Comparison of ENCODE assay signal across 26 cellular contexts in the genomic region with DNA sequence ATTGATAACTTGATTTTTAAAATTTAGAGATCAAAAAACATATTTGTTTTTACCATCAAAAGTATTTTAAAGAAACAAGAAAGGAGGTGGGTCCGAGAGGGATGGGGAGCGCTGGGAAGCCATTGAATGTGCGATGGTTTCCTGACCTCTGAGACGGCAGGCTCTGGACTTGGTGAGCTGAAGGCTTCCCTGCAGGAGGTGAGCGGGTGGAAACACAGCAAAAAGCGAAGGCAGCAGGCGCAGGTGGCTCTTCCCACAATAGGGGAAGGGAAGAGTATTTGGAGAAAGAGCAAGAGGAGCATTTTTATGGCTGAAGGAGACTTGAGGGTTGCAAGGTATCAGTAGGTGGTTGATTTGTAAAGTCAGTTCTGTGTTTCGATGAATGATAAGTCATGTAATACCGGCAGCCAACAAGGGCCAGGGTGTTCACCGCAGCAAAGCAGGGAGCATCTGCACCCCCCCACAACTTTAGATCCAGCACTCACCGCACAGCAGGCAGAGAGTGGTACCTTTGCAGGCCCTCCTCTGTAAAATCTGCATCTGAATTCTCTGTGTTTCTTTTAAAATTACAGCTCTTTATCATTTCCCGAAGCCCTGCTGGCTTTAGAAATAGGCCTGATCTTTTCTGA. TPM values are rescaled to one million over a fixed set of nuclear protein-coding genes. Genes with fewer than 3 reads are reported as not detected.
A peak's percentile ranks its signal among the peaks of the same experiment; 100 is the strongest.
DNase-seq lines count a peak whose midpoint lies in the region; ATAC-seq, FAIRE-seq and TF ChIP-seq lines count a peak whose summit lies in the region.
"Had no signal": no experiment of that assay in that cellular context is flagged by ENCODE, and none has a peak within 500 bp of the region (broad histone marks: within the 10 kb centered on the region; RNA-seq: fewer than 3 reads in every experiment).

No MANE protein-coding gene starts in this region.

- peaks cover 56% of the 10 kb centered on the region for H3K27me3 Mint-ChIP-seq in activated T-helper 2 cell treated with anti-CD3 and anti-CD28 coated beads, Interferon-gamma antibody, Interleukin-2, Interleukin-4, amounts not matched to agents 10 μg/mL and 5 μg/mL and 100 μg/mL, durations not matched to agents 14 hours and 24 hours and 36 hours (ENCODE audit: low read depth)
- peaks cover 95% of the 10 kb centered on the region for H3K27me3 Mint-ChIP-seq in nephron progenitor cell (ENCODE audit: low read depth, poor library complexity)

- H3K27ac ChIP-seq in iPS-18a (ENCODE audit: low read length) = no peak overlapping the region

- H3K4me1 ChIP-seq in iPS-18a (ENCODE audit: control insufficient read depth, low read depth, low read length) = peaks cover 42% of the 10 kb centered on the region

- peak; percentile 63 for DNase-seq in H7
- DNase-seq in activated T-helper 2 cell treated with anti-CD3 and anti-CD28 coated beads, Interferon-gamma antibody, Interleukin-2, Interleukin-4, amounts not matched to agents 10 μg/mL and 5 μg/mL and 100 μg/mL, durations not matched to agents 14 hours and 24 hours and 36 hours (ENCODE audit: low spot score) = no peak
- DNase-seq in nephron progenitor cell = no peak
- DNase-seq in OCI-M2 (lab: John Stamatoyannopoulos, UW; ENCODE audit: unreplicated experiment) = no peak
- DNase-seq in D721Med (ENCODE audit: insufficient read length, low spot score) = no peak
- DNase-seq in T1000 (lab: John Stamatoyannopoulos, UW) = no peak
- DNase-seq: AML-193; C1 segment of cervical spinal cord; CD8-positive, alpha-beta T cell; DMS153; GDM1; HCEC 1CT; Karpas-422; NCI-H1694 treated with DMSO at 0.1 percent for 48 hours; NCI-H2081 treated with DMSO at 0.1 percent for 48 hours; NCI-H2171 treated with DMSO at 0.1 percent for 48 hours; NCI-H524 treated with DMSO at 0.1 percent for 48 hours; NCI-H82; OCI-M1; Right ventricle myocardium superior had no signal

- no peaks in the 10 kb centered on the region for H3K9me3 Mint-ChIP-seq in activated T-helper 2 cell treated with anti-CD3 and anti-CD28 coated beads, Interferon-gamma antibody, Interleukin-2, Interleukin-4, amounts not matched to agents 10 μg/mL and 5 μg/mL and 100 μg/mL, durations not matched to agents 14 hours and 24 hours and 36 hours
- peaks cover 43% of the 10 kb centered on the region for H3K9me3 Mint-ChIP-seq in nephron progenitor cell

- TF ChIP-seq CTCF in nephron progenitor cell (IDR thresholded peaks at IDR 0.05) (no peak), D721Med (IDR thresholded peaks at IDR 0.05; ENCODE audit: insufficient read depth, missing control alignments) (no peak)

- H3K36me3 ChIP-seq in H7 (replicated peaks; ENCODE audit: control insufficient read depth, insufficient read depth, low read length) (no peaks in the 10 kb centered on the region), iPS-18a (ENCODE audit: control insufficient read depth, low read depth, low read length) (no peaks in the 10 kb centered on the region)

- no peak overlapping the region for H3K9ac ChIP-seq in iPS-18a (ENCODE audit: low read length)

- H3K4me3 Mint-ChIP-seq in activated T-helper 2 cell treated with anti-CD3 and anti-CD28 coated beads, Interferon-gamma antibody, Interleukin-2, Interleukin-4, amounts not matched to agents 10 μg/mL and 5 μg/mL and 100 μg/mL, durations not matched to agents 14 hours and 24 hours and 36 hours (ENCODE audit: low read depth) = no peak overlapping the region
- H3K4me3 Mint-ChIP-seq in nephron progenitor cell = peak overlapping the region; percentile 26
- H3K4me3 Mint-ChIP-seq: CD8-positive, alpha-beta T cell had no signal

- no peaks in the 10 kb centered on the region for H3K36me3 Mint-ChIP-seq in activated T-helper 2 cell treated with anti-CD3 and anti-CD28 coated beads, Interferon-gamma antibody, Interleukin-2, Interleukin-4, amounts not matched to agents 10 μg/mL and 5 μg/mL and 100 μg/mL, durations not matched to agents 14 hours and 24 hours and 36 hours (ENCODE audit: low read depth)
- no peaks in the 10 kb centered on the region for H3K36me3 Mint-ChIP-seq in nephron progenitor cell (ENCODE audit: low read depth)
- H3K36me3 Mint-ChIP-seq: CD8-positive, alpha-beta T cell had no signal

- no peak overlapping the region for H3K4me3 ChIP-seq in H7 (ENCODE audit: insufficient read depth, low read depth, low read length)
- peak overlapping the region; percentile 41 for H3K4me3 ChIP-seq in iPS-18a (ENCODE audit: low read length)

- no peak for FAIRE-seq in D721Med (lab: Jason Lieb, UNC)
- FAIRE-seq: HTR-8/SVneo had no signal

- ATAC-seq in HG02623 (IDR thresholded peaks at IDR 0.05; ENCODE audit: unreplicated experiment) = no peak
- ATAC-seq: CD8-positive, alpha-beta T cell had no signal

- H3K27me3 ChIP-seq in H7 (ENCODE audit: control insufficient read depth, insufficient read depth, low read length) = peaks cover 69% of the 10 kb centered on the region
- H3K27me3 ChIP-seq in iPS-18a (ENCODE audit: control insufficient read depth, insufficient read depth, low read length) = peaks cover 82% of the 10 kb centered on the region

- peak overlapping the region; percentile 30 for H3K27ac Mint-ChIP-seq in activated T-helper 2 cell treated with anti-CD3 and anti-CD28 coated beads, Interferon-gamma antibody, Interleukin-2, Interleukin-4, amounts not matched to agents 10 μg/mL and 5 μg/mL and 100 μg/mL, durations not matched to agents 14 hours and 24 hours and 36 hours
- no peak overlapping the region for H3K27ac Mint-ChIP-seq in nephron progenitor cell
- H3K27ac Mint-ChIP-seq: CD8-positive, alpha-beta T cell had no signal

- H3K9me3 ChIP-seq in iPS-18a (ENCODE audit: control insufficient read depth, low read depth, low read length) = peaks cover 5% of the 10 kb centered on the region

- intact Hi-C loops in activated T-helper 2 cell treated with anti-CD3 and anti-CD28 coated beads, Interferon-gamma antibody, Interleukin-2, Interleukin-4, amounts not matched to agents 10 μg/mL and 5 μg/mL and 100 μg/mL, durations not matched to agents 14 hours and 24 hours and 36 hours (cut with micrococcal nuclease) = no loop called here

- H3K4me1 Mint-ChIP-seq in activated T-helper 2 cell treated with anti-CD3 and anti-CD28 coated beads, Interferon-gamma antibody, Interleukin-2, Interleukin-4, amounts not matched to agents 10 μg/mL and 5 μg/mL and 100 μg/mL, durations not matched to agents 14 hours and 24 hours and 36 hours (ENCODE audit: low read depth) = peaks cover 2% of the 10 kb centered on the region
- H3K4me1 Mint-ChIP-seq in nephron progenitor cell = peaks cover 38% of the 10 kb centered on the region

RNA-seq across cellular contexts. Expression of a gene that starts 10.5 kb away (rescaled TPM):
- total RNA-seq in H7 (2014; rRNA removed; shearing (Covaris generic)) = not detected in 2 replicates
- total RNA-seq in activated T-helper 2 cell treated with anti-CD3 and anti-CD28 coated beads, Interferon-gamma antibody, Interleukin-2, Interleukin-4, amounts not matched to agents 10 μg/mL and 5 μg/mL and 100 μg/mL, durations not matched to agents 14 hours and 24 hours and 36 hours = 0.16 TPM in 1 of 2 replicates, not detected in the other
- total RNA-seq: A172; CD8-positive, alpha-beta T cell; M059J; Right ventricle myocardium superior; SK-MEL-5 had no signal
